Comparison of ENCODE assay signal across 20 cellular contexts in the genomic region with DNA sequence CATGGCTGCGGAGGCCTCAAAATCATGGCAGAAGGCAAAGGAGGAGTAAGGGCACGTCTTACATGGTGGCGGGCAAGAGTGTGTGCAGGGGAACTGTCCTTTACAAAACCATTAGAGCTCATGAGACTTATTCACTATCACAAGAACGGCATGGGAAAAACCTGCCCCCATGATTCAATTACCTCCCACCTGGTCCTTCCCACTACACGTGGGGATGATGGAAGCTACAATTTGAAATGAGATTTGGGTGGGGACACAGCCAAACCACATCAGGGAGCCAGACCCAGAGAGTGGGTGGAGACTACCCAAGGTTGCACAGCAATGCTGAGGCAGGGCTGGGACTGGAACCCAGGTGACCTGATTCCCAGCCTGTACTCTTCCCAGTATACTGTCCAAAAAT. TPM values are rescaled to one million over a fixed set of nuclear protein-coding genes. Genes with fewer than 3 reads are reported as not detected.
"Had no signal": no experiment of that assay in that cellular context is flagged by ENCODE, and none has a peak within 500 bp of the region (broad histone marks: within the 10 kb centered on the region; RNA-seq: fewer than 3 reads in every experiment).

No MANE protein-coding gene starts in this region.

- H3K9me3 Mint-ChIP-seq: naive B cell, type B pancreatic cell had no signal

- H3K27ac ChIP-seq: body of pancreas, colonic mucosa, esophagus muscularis mucosa, hepatocyte, suprapubic skin had no signal

- H3K9me3 ChIP-seq: body of pancreas, colonic mucosa, esophagus muscularis mucosa, suprapubic skin had no signal

- H2AFZ ChIP-seq: hepatocyte had no signal

- ATAC-seq: body of pancreas had no signal

- H3K27ac Mint-ChIP-seq: type B pancreatic cell had no signal

- H3K4me1 ChIP-seq: body of pancreas, colonic mucosa, esophagus muscularis mucosa had no signal

- H3K4me2 ChIP-seq: hepatocyte had no signal

- H3K4me3 Mint-ChIP-seq: naive B cell, type B pancreatic cell had no signal

- H3K79me2 ChIP-seq: hepatocyte had no signal

- DNase-seq: activated CD4-positive, alpha-beta T cell treated with anti-CD3 and anti-CD28 coated beads, Interleukin-2, amount 50 U/mL, for 1 hour; activated T-cell treated with anti-CD3 and anti-CD28 coated beads, Interleukin-2, amount 50 U/mL, for 48 hours; amygdala; body of pancreas; caudate nucleus; colonic mucosa; islet precursor cell; mammary epithelial cell; naive B cell; nucleus accumbens; posterior cingulate gyrus; stimulated activated CD4-positive, alpha-beta T cell treated with anti-CD3 and anti-CD28 coated beads, Interleukin-15, amount 100 ng/mL, for 24 hours; stimulated activated CD4-positive, alpha-beta T cell treated with anti-CD3 and anti-CD28 coated beads, Interleukin-4, amount 100 ng/mL, for 1 hour; stimulated activated naive CD4-positive, alpha-beta T cell treated with Interleukin-2 at 50 U/mL for 16 hours had no signal

- H3K36me3 ChIP-seq: colonic mucosa, esophagus muscularis mucosa, suprapubic skin had no signal

- H3K4me3 ChIP-seq: body of pancreas, colonic mucosa, esophagus muscularis mucosa, hepatocyte, suprapubic skin had no signal

- H3K36me3 Mint-ChIP-seq: naive B cell, type B pancreatic cell had no signal

- H3K27me3 ChIP-seq: body of pancreas, colonic mucosa, hepatocyte had no signal

RNA-seq across cellular contexts. Expression of gene TMPRSS6, which starts 8.6 kb away (rescaled TPM):
- total RNA-seq: esophagus muscularis mucosa, glomerular endothelial cell, mammary epithelial cell, skeletal muscle tissue had no signal
- polyA plus RNA-seq: mammary epithelial cell had no signal
